ENCODE assay signal across 17 cellular contexts in genomic region chr20:45918779-45919535, GRCh38. TPM values are rescaled to one million over a fixed set of nuclear protein-coding genes. Genes with fewer than 3 reads are reported as not detected.
A peak's percentile ranks its signal among the peaks of the same experiment; 100 is the strongest.
DNase-seq lines count a peak whose midpoint lies in the region; ATAC-seq, FAIRE-seq and TF ChIP-seq lines count a peak whose summit lies in the region.
"Had no signal": no experiment of that assay in that cellular context is flagged by ENCODE, and none has a peak within 500 bp of the region (broad histone marks: within the 10 kb centered on the region; RNA-seq: fewer than 3 reads in every experiment).

No MANE protein-coding gene starts in this region.

- H3K4me1 Mint-ChIP-seq in stimulated activated naive B cell treated with anti-CD40 and anti-IgM and Interleukin-4, amounts not matched to agents 10 μg/mL and 1 μg/mL and 100 μg/mL, for 72 hours, result peaks cover 5 to 8% of the 10 kb centered on the region in 2 donors
- H3K4me1 Mint-ChIP-seq: central memory CD8-positive, alpha-beta T cell; IgD-negative memory B cell had no signal

- no peak for TF ChIP-seq CTCF in A549 (IDR thresholded peaks at IDR 0.05)
- no peak for TF ChIP-seq CTCF in choroid plexus epithelial cell (conservative IDR thresholded peaks at IDR 0.05; ENCODE audit: low read depth, low read length)
- TF ChIP-seq CTCF in kidney (IDR thresholded peaks at IDR 0.05; ENCODE audit: borderline replicate concordance, extremely low read depth, insufficient read depth), result no peak
- no peak for TF ChIP-seq CTCF in sigmoid colon (IDR thresholded peaks at IDR 0.05)

- no peak overlapping the region for H3K9ac ChIP-seq in kidney (ENCODE audit: low read length in 2 of 2)

- no peak for TF ChIP-seq POLR2A in A549 (IDR thresholded peaks at IDR 0.05; ENCODE audit: low read length)
- TF ChIP-seq POLR2A in sigmoid colon (IDR thresholded peaks at IDR 0.05), result no peak

- 80% methylated on average over 12 of the region's 12 CpGs for WGBS in A549 (ENCODE audit: missing lambda C conversion rate)
- WGBS in sigmoid colon, 2 donors, result 84 to 89% methylated on average over 12 of the region's 12 CpGs

- no peaks in the 10 kb centered on the region for H3K4me1 ChIP-seq in A549
- H3K4me1 ChIP-seq in kidney (ENCODE audit: control insufficient read depth in 1 of 2, insufficient read depth in 1 of 2, low read depth in 1 of 2, low read length in 2 of 2), result peaks cover 6 to 15% of the 10 kb centered on the region in 2 donors
- H3K4me1 ChIP-seq in sigmoid colon, result peaks cover 0 to 24% (median 13%) of the 10 kb centered on the region in 4 donors

- POLR2A ChIA-PET in A549 (lab: Yijun Ruan, JAX), result interaction anchor here (2.2 kb wide), 1 partner anchor 15 kb away, joined by 9 read pairs; no protein-coding TSS in a partner anchor

- H3K27ac ChIP-seq in A549, result no peak overlapping the region
- peak overlapping the region; percentile 51 to 86 for H3K27ac ChIP-seq in kidney (ENCODE audit: low read depth in 2 of 2, low read length in 2 of 2)
- H3K27ac ChIP-seq in sigmoid colon, result peak overlapping the region; percentile 54 to 65 (median 56)

- TF ChIP-seq EP300 in A549 (IDR thresholded peaks at IDR 0.05), result no peak
- no peak for TF ChIP-seq EP300 in sigmoid colon (IDR thresholded peaks at IDR 0.05)

- no peak overlapping the region for H3K4me2 ChIP-seq in A549

- H3K4me3 ChIP-seq in A549, result no peak overlapping the region
- no peak overlapping the region for H3K4me3 ChIP-seq in choroid plexus epithelial cell (ENCODE audit: low read depth, low read length)
- H3K4me3 ChIP-seq in kidney (ENCODE audit: low read length in 2 of 2), result no peak overlapping the region
- no peak overlapping the region for H3K4me3 ChIP-seq in sigmoid colon

- H3K9me3 Mint-ChIP-seq in stimulated activated naive B cell treated with anti-CD40 and anti-IgM and Interleukin-4, amounts not matched to agents 10 μg/mL and 1 μg/mL and 100 μg/mL, for 72 hours, result no peaks in the 10 kb centered on the region
- H3K9me3 Mint-ChIP-seq: activated T-helper 2 cell treated with anti-CD3 and anti-CD28 coated beads, Interferon-gamma antibody, Interleukin-2, Interleukin-4, amounts not matched to agents 10 μg/mL and 5 μg/mL and 100 μg/mL, durations not matched to agents 14 hours and 24 hours and 36 hours; central memory CD8-positive, alpha-beta T cell; IgD-negative memory B cell had no signal

- no peaks in the 10 kb centered on the region for H3K36me3 Mint-ChIP-seq in stimulated activated naive B cell treated with anti-CD40 and anti-IgM and Interleukin-4, amounts not matched to agents 10 μg/mL and 1 μg/mL and 100 μg/mL, for 72 hours
- H3K36me3 Mint-ChIP-seq: IgD-negative memory B cell had no signal

- FAIRE-seq in A549 (lab: Jason Lieb, UNC) (no peak), kidney (lab: Jason Lieb, UNC) (no peak)

- no peak for DNase-seq in A549 (ENCODE audit: low read depth in 1 of 2, low spot score in 1 of 2)
- DNase-seq in choroid plexus epithelial cell (ENCODE audit: low read depth), result peak; percentile 47
- no peak for DNase-seq in kidney
- no peak for DNase-seq in sigmoid colon
- DNase-seq in NOMO-1 treated with dmso at 0.1 percent for 144 hours (lab: John Stamatoyannopoulos, UW; ENCODE audit: unreplicated experiment), result no peak
- DNase-seq in NOMO-1 (lab: John Stamatoyannopoulos, UW; ENCODE audit: unreplicated experiment in 2 of 2), result no peak
- no peak for DNase-seq in stimulated activated naive B cell treated with anti-CD40 and anti-IgM and Interleukin-4, amounts not matched to agents 10 μg/mL and 1 μg/mL and 100 μg/mL, for 72 hours
- DNase-seq: activated CD4-positive, alpha-beta T cell treated with anti-CD3 and anti-CD28 coated beads, Interleukin-2, amount 50 U/mL, for 4 hours; NCI-H1436; NCI-H510A; T-helper 17 cell had no signal

- no peak overlapping the region for H3K4me3 Mint-ChIP-seq in stimulated activated naive B cell treated with anti-CD40 and anti-IgM and Interleukin-4, amounts not matched to agents 10 μg/mL and 1 μg/mL and 100 μg/mL, for 72 hours
- H3K4me3 Mint-ChIP-seq: central memory CD8-positive, alpha-beta T cell; IgD-negative memory B cell; T-helper 17 cell had no signal

- no peak for TF ChIP-seq RAD21 in A549 (conservative IDR thresholded peaks at IDR 0.05 in 1 of 2, IDR thresholded peaks at IDR 0.05 in 1 of 2)

- H3K27me3 Mint-ChIP-seq in stimulated activated naive B cell treated with anti-CD40 and anti-IgM and Interleukin-4, amounts not matched to agents 10 μg/mL and 1 μg/mL and 100 μg/mL, for 72 hours, result peaks cover 20 to 25% of the 10 kb centered on the region in 2 donors

- CTCF ChIA-PET in A549 (lab: Yijun Ruan, JAX), result interaction anchor here (1.1 to 2.9 kb wide), 3 partner anchors 13 to 120 kb away, joined by 4 to 12 read pairs (median 5); partner anchors contain the start of gene PCIF1

- H3K27me3 ChIP-seq in sigmoid colon, result no peaks in the 10 kb centered on the region

- no peak for ATAC-seq in A549
- ATAC-seq in activated CD4-positive, CD25-positive, alpha-beta regulatory T cell treated with anti-CD3 and anti-CD28 coated beads, Interleukin-2, amount 50 U/mL, for 24 hours, result no peak
- no peak for ATAC-seq in stimulated activated naive B cell treated with anti-CD40 and anti-IgM and Interleukin-4, amounts not matched to agents 10 μg/mL and 1 μg/mL and 100 μg/mL, for 72 hours (replicated peaks)
- ATAC-seq: esophagus mucosa, T-helper 17 cell had no signal

- no peak overlapping the region for H3K27ac Mint-ChIP-seq in stimulated activated naive B cell treated with anti-CD40 and anti-IgM and Interleukin-4, amounts not matched to agents 10 μg/mL and 1 μg/mL and 100 μg/mL, for 72 hours
- H3K27ac Mint-ChIP-seq: activated T-helper 2 cell treated with anti-CD3 and anti-CD28 coated beads, Interferon-gamma antibody, Interleukin-2, Interleukin-4, amounts not matched to agents 10 μg/mL and 5 μg/mL and 100 μg/mL, durations not matched to agents 14 hours and 24 hours and 36 hours; T-helper 17 cell had no signal

- H3K9me3 ChIP-seq in A549 (no peaks in the 10 kb centered on the region), kidney (ENCODE audit: control insufficient read depth in 1 of 2, low read length in 2 of 2) (no peaks in the 10 kb centered on the region), sigmoid colon (no peaks in the 10 kb centered on the region)

- intact Hi-C loops in kidney (cut with DNase I) (no loop called here), sigmoid colon (cut with DNase I) (no loop called here)

- H3K36me3 ChIP-seq in kidney (ENCODE audit: control insufficient read depth in 1 of 2, insufficient read depth in 2 of 2, low read length in 2 of 2) (no peaks in the 10 kb centered on the region), sigmoid colon (no peaks in the 10 kb centered on the region)

TF ChIP-seq in A549, 52 proteins besides CTCF, POLR2A, EP300 and RAD21 (continues in another document):
- no peak for TF ChIP-seq JUNB (IDR thresholded peaks at IDR 0.05)
- peak; percentile 69; the same call in 1 of the 2 replicates for TF ChIP-seq KDM1A (IDR thresholded peaks at IDR 0.05; ENCODE audit: low read depth)

RNA-seq across cellular contexts. Expression of gene PLTP, which starts 7.0 kb away (rescaled TPM):
- polyA plus RNA-seq in A549 (2011; rRNA removed) (2.7 and 4.5 TPM in 2 replicates), A549 (2017; fragmentation: RNase III; extraction: RNeasy Plus Mini Kit Qiagen cat#74134 plus additional on column Dnase treatment) (0.97 to 1.6 TPM (median 1.5 TPM) in 3 replicates), kidney (ENCODE audit: insufficient read depth, low read depth, low replicate concordance) (790 TPM), sigmoid colon (10 to 100 TPM; 36.6 to 52.0 (median 47.4) TPM)
- polyA plus RNA-seq in A549 (2012; cell fraction: cytosol; rRNA removed), result 2.9 and 3.6 TPM in 2 replicates
- 2.3 and 3.2 TPM in 2 replicates for polyA plus RNA-seq in A549 (2012; cell fraction: nucleus; rRNA removed)
- polyA minus RNA-seq in A549 (2011; rRNA and poly(A)+ RNA removed), result 3.8 and 4.1 TPM in 2 replicates
- total RNA-seq in kidney (345 TPM), sigmoid colon (100 to 1,000 TPM in 3 of 4 donors, 10 to 100 TPM in 1; 68.7 to 296 (median 156) TPM)

RNA-seq across cellular contexts. Expression of gene PCIF1, which starts 15.5 kb away (rescaled TPM):
- polyA plus RNA-seq in A549 (2011; rRNA removed), result 19.7 and 24.3 TPM in 2 replicates
- 35.9 and 44.3 TPM in 2 replicates for polyA plus RNA-seq in A549 (2012; cell fraction: cytosol; rRNA removed)
- 42.9 and 44.2 TPM in 2 replicates for polyA plus RNA-seq in A549 (2012; cell fraction: nucleus; rRNA removed)
- polyA plus RNA-seq in A549 (2017; fragmentation: RNase III; extraction: RNeasy Plus Mini Kit Qiagen cat#74134 plus additional on column Dnase treatment), result 18.7 to 21.6 TPM (median 21.4 TPM) in 3 replicates
- 33.1 and 40.2 TPM in 2 replicates for polyA minus RNA-seq in A549 (2011; rRNA and poly(A)+ RNA removed)
- 43.1 TPM for total RNA-seq in kidney
- polyA plus RNA-seq in kidney (ENCODE audit: insufficient read depth, low read depth, low replicate concordance), result 27.4 TPM
- 10 to 100 TPM; 31.4 to 39.3 (median 32.5) TPM for total RNA-seq in sigmoid colon
- polyA plus RNA-seq in sigmoid colon, result 10 to 100 TPM; 26.4 to 37.8 (median 27.2) TPM

RNA-seq across cellular contexts. Expression of gene CTSA, which starts 27.8 kb away (rescaled TPM):
- polyA plus RNA-seq in A549 (2011; rRNA removed) (53.1 and 61.2 TPM in 2 replicates), A549 (2017; fragmentation: RNase III; extraction: RNeasy Plus Mini Kit Qiagen cat#74134 plus additional on column Dnase treatment) (76.4 to 95.6 TPM (median 93.2 TPM) in 3 replicates), kidney (ENCODE audit: insufficient read depth, low read depth, low replicate concordance) (408 TPM), sigmoid colon (100 to 1,000 TPM in 2 of 3 donors, 10 to 100 TPM in 1; 64.9 to 203 (median 169) TPM)
- 81.6 and 94.7 TPM in 2 replicates for polyA plus RNA-seq in A549 (2012; cell fraction: cytosol; rRNA removed)
- polyA plus RNA-seq in A549 (2012; cell fraction: nucleus; rRNA removed), result 206 and 258 TPM in 2 replicates
- 109 and 139 TPM in 2 replicates for polyA minus RNA-seq in A549 (2011; rRNA and poly(A)+ RNA removed)
- total RNA-seq in kidney (180 TPM), sigmoid colon (10 to 100 TPM; 45.7 to 79.5 (median 56.7) TPM)

RNA-seq across cellular contexts. Expression of gene NEURL2, which starts 27.9 kb away (rescaled TPM):
- polyA plus RNA-seq in A549 (2011; rRNA removed) (0.56 and 0.57 TPM in 2 replicates), A549 (2017; fragmentation: RNase III; extraction: RNeasy Plus Mini Kit Qiagen cat#74134 plus additional on column Dnase treatment) (1.4 to 1.6 TPM (median 1.4 TPM) in 3 replicates), kidney (ENCODE audit: insufficient read depth, low read depth, low replicate concordance) (37.3 TPM), sigmoid colon (1 to 10 TPM; 1.8 to 4.6 (median 3.9) TPM)
- polyA plus RNA-seq in A549 (2012; cell fraction: cytosol; rRNA removed), result 0.89 and 1.4 TPM in 2 replicates
- 3.3 and 4.4 TPM in 2 replicates for polyA plus RNA-seq in A549 (2012; cell fraction: nucleus; rRNA removed)
- polyA minus RNA-seq in A549 (2011; rRNA and poly(A)+ RNA removed), result 0.58 and 2.5 TPM in 2 replicates
- total RNA-seq in kidney (27.5 TPM), sigmoid colon (10 to 100 TPM; 18.9 to 25.8 (median 20.3) TPM)

RNA-seq across cellular contexts. Expression of gene SPATA25, which starts 31.5 kb away (rescaled TPM):
- polyA plus RNA-seq in A549 (2011; rRNA removed) (0.31 and 0.54 TPM in 2 replicates), A549 (2017; fragmentation: RNase III; extraction: RNeasy Plus Mini Kit Qiagen cat#74134 plus additional on column Dnase treatment) (0.59 to 1.3 TPM (median 0.77 TPM) in 3 replicates), kidney (ENCODE audit: insufficient read depth, low read depth, low replicate concordance) (6.7 TPM), sigmoid colon (1 to 10 TPM in 1 of 3 donors, not detected in 2; 1.7 TPM)
- 0.52 and 0.89 TPM in 2 replicates for polyA plus RNA-seq in A549 (2012; cell fraction: cytosol; rRNA removed)
- 2.4 and 2.5 TPM in 2 replicates for polyA plus RNA-seq in A549 (2012; cell fraction: nucleus; rRNA removed)
- 0.73 TPM in 1 of 2 replicates, not detected in the other for polyA minus RNA-seq in A549 (2011; rRNA and poly(A)+ RNA removed)
- total RNA-seq in kidney (6.7 TPM), sigmoid colon (1 to 10 TPM; 1.6 to 7.5 (median 3.0) TPM)
- total RNA-seq: G401 had no signal
- polyA plus RNA-seq: IgD-negative memory B cell had no signal

Comparison
In these comparisons a context has a peak if more than half of its experiments do, and no peak if none do; other contexts are left out.
1. H3K27ac ChIP-seq: peak in kidney (2 of 2) and sigmoid colon (4 of 4); none in A549 (0 of 2).
2. RNA of gene PLTP, which starts 7.0 kb away (polyA plus RNA-seq): 790 TPM in kidney (single experiment); 36.6 to 52.0 TPM in sigmoid colon and 0.97 to 4.5 TPM in A549; every median in the first group is over 10 times any median in the second.